Comparison of ENCODE assay signal across 9 cellular contexts in genomic region chr6:41781302-41781711, GRCh38. TPM values are rescaled to one million over a fixed set of nuclear protein-coding genes. Genes with fewer than 3 reads are reported as not detected.
DNase-seq lines count a peak whose midpoint lies in the region; ATAC-seq and TF ChIP-seq lines count a peak whose summit lies in the region.
"Had no signal": no experiment of that assay in that cellular context is flagged by ENCODE, and none has a peak within 500 bp of the region (broad histone marks: within the 10 kb centered on the region; RNA-seq: fewer than 3 reads in every experiment).

No MANE protein-coding gene starts in this region.

- peak overlapping the region; percentile 88 for H3K4me3 Mint-ChIP-seq in mesothelial cell of epicardium

- H3K27ac ChIP-seq in 22Rv1 (peak overlapping the region; percentile 64), coronary artery (peak overlapping the region; percentile 29 to 88), caudate nucleus (ENCODE audit: low read depth, low read length) (no peak overlapping the region)

- peak overlapping the region; percentile 14 for H3K27ac Mint-ChIP-seq in mesothelial cell of epicardium

- H3K4me1 Mint-ChIP-seq in mesothelial cell of epicardium: peaks cover 31% of the 10 kb centered on the region

- ATAC-seq in GM21723 (IDR thresholded peaks at IDR 0.05; ENCODE audit: unreplicated experiment): no peak

- no peaks in the 10 kb centered on the region for H3K36me3 Mint-ChIP-seq in mesothelial cell of epicardium

- H3K9me3 Mint-ChIP-seq in mesothelial cell of epicardium: no peaks in the 10 kb centered on the region

- in situ Hi-C loops in G401 (cut with HindIII; ENCODE audit: low sequenced_read_pairs): loop anchor here (25.0 kb wide), 1 partner anchor 256 kb away; no protein-coding TSS in a partner anchor

- peak; percentile 44 for DNase-seq in LNCaP clone FGC (ENCODE audit: low read depth)
- DNase-seq in coronary artery (ENCODE audit: low spot score): no peak
- no peak for DNase-seq in mesothelial cell of epicardium (ENCODE audit: low spot score in 2 of 2, unreplicated experiment in 2 of 2)
- no peak for DNase-seq in caudate nucleus (lab: John Stamatoyannopoulos, UW)
- no peak for DNase-seq in NCI-H1436 (lab: John Stamatoyannopoulos, UW)
- DNase-seq in G401 (ENCODE audit: low spot score): no peak

- H3K27me3 Mint-ChIP-seq in mesothelial cell of epicardium (ENCODE audit: low read depth): peaks cover 11% of the 10 kb centered on the region

- H3K4me3 ChIP-seq in LNCaP clone FGC (ENCODE audit: low read depth, low read length) (peak overlapping the region; percentile 77), coronary artery (peak overlapping the region; percentile 73)

- no peak for TF ChIP-seq CTCF in 22Rv1 (IDR thresholded peaks at IDR 0.05)
- no peak for TF ChIP-seq CTCF in LNCaP clone FGC (IDR thresholded peaks at IDR 0.05; ENCODE audit: control insufficient read depth, extremely low read depth, insufficient read depth)
- TF ChIP-seq CTCF in coronary artery (IDR thresholded peaks at IDR 0.05): no peak
- TF ChIP-seq CTCF in mesothelial cell of epicardium (IDR thresholded peaks at IDR 0.05; ENCODE audit: unreplicated experiment): no peak

RNA-seq across cellular contexts. Expression of gene PRICKLE4, which starts 0.7 kb away (rescaled TPM):
- 4.5 to 8.1 TPM (median 6.6 TPM) in 3 replicates for total RNA-seq in mesothelial cell of epicardium
- total RNA-seq in G401 (2014; rRNA removed; shearing (Covaris generic)): 7.7 TPM in 1 of 2 replicates, not detected in the other

RNA-seq across cellular contexts. Expression of gene FRS3, which starts 1.6 kb away (rescaled TPM):
- total RNA-seq in mesothelial cell of epicardium: 5.8 to 6.8 TPM (median 6.3 TPM) in 3 replicates
- 1.7 and 3.3 TPM in 2 replicates for total RNA-seq in G401 (2014; rRNA removed; shearing (Covaris generic))

RNA-seq across cellular contexts. Expression of gene TOMM6, which starts 6.2 kb away (rescaled TPM):
- total RNA-seq in mesothelial cell of epicardium: 151 to 168 TPM (median 158 TPM) in 3 replicates
- total RNA-seq in G401 (2014; rRNA removed; shearing (Covaris generic)): 199 and 283 TPM in 2 replicates

RNA-seq across cellular contexts. Expression of gene PGC, which starts 34.1 kb away (rescaled TPM):
- not detected in 3 replicates for total RNA-seq in mesothelial cell of epicardium
- not detected in 2 replicates for total RNA-seq in G401 (2014; rRNA removed; shearing (Covaris generic))
- total RNA-seq: dermis microvascular lymphatic vessel endothelial cell had no signal

RNA-seq across cellular contexts. Expression of gene TFEB, which starts 45.9 kb away (rescaled TPM):
- 3.2 to 4.4 TPM (median 3.8 TPM) in 3 replicates for total RNA-seq in mesothelial cell of epicardium
- 6.7 and 9.8 TPM in 2 replicates for total RNA-seq in G401 (2014; rRNA removed; shearing (Covaris generic))
